8 cellular contexts compared by ENCODE assay signal in genomic region chr4:77158487-77158861, GRCh38. TPM values are rescaled to one million over a fixed set of nuclear protein-coding genes. Genes with fewer than 3 reads are reported as not detected.
A peak's percentile ranks its signal among the peaks of the same experiment; 100 is the strongest.
DNase-seq lines count a peak whose midpoint lies in the region; ATAC-seq and TF ChIP-seq lines count a peak whose summit lies in the region.

No MANE protein-coding gene starts in this region.

- TF ChIP-seq CTCF in HFFc6 (IDR thresholded peaks at IDR 0.05): no peak
- no peak for TF ChIP-seq CTCF in gastroesophageal sphincter (IDR thresholded peaks at IDR 0.05)
- TF ChIP-seq CTCF in smooth muscle cell (IDR thresholded peaks at IDR 0.05; ENCODE audit: borderline replicate concordance, insufficient read depth, poor library complexity, severe bottlenecking): no peak

- no peak for TF ChIP-seq POLR2A in gastroesophageal sphincter (IDR thresholded peaks at IDR 0.05)

- H3F3A ChIP-seq in smooth muscle cell (ENCODE audit: low read depth): peaks cover 7% of the 10 kb centered on the region

- H3K9ac ChIP-seq in smooth muscle cell (ENCODE audit: low read depth): peak overlapping the region; percentile 97

- H3K4me1 ChIP-seq in gastroesophageal sphincter (peaks cover 0 to 38% (median 7%) of the 10 kb centered on the region in 3 donors), smooth muscle cell (ENCODE audit: low read depth) (peaks cover 63% of the 10 kb centered on the region)

- POLR2A ChIA-PET in activated CD4-positive, alpha-beta memory T cell treated with anti-CD3 and anti-CD28 coated beads, Interleukin-2, amount 10 ng/mL, durations not matched to agents 7 days and 5 days (lab: Charles Lee): interaction anchor here (0.6 to 7.1 kb wide), 8 partner anchors 12 to 1010 kb away, joined by 3 to 79 read pairs (median 3); partner anchors contain the start of genes CCNI and NUP54

- H3K36me3 Mint-ChIP-seq in HFFc6 (ENCODE audit: low read depth): peaks cover 22% of the 10 kb centered on the region
- peaks cover 52% of the 10 kb centered on the region for H3K36me3 Mint-ChIP-seq in activated CD4-positive, alpha-beta memory T cell treated with anti-CD3 and anti-CD28 coated beads, Interleukin-2, amount 10 ng/mL, durations not matched to agents 7 days and 5 days (ENCODE audit: low read depth)

- peak overlapping the region; percentile 94 for H3K4me3 Mint-ChIP-seq in HFFc6
- peak overlapping the region; percentile 98 for H3K4me3 Mint-ChIP-seq in activated CD4-positive, alpha-beta memory T cell treated with anti-CD3 and anti-CD28 coated beads, Interleukin-2, amount 10 ng/mL, durations not matched to agents 7 days and 5 days

- peaks cover 52% of the 10 kb centered on the region for H4K20me1 ChIP-seq in smooth muscle cell (ENCODE audit: low read depth)

- H3K27ac Mint-ChIP-seq in HFFc6: peak overlapping the region; percentile 86
- H3K27ac Mint-ChIP-seq in activated CD4-positive, alpha-beta memory T cell treated with anti-CD3 and anti-CD28 coated beads, Interleukin-2, amount 10 ng/mL, durations not matched to agents 7 days and 5 days: no peak overlapping the region

- peak overlapping the region; percentile 53 for H2AFZ ChIP-seq in smooth muscle cell (ENCODE audit: low read depth)

- H3K9me3 Mint-ChIP-seq in HFFc6: no peaks in the 10 kb centered on the region
- no peaks in the 10 kb centered on the region for H3K9me3 Mint-ChIP-seq in activated CD4-positive, alpha-beta memory T cell treated with anti-CD3 and anti-CD28 coated beads, Interleukin-2, amount 10 ng/mL, durations not matched to agents 7 days and 5 days

- no peak for ATAC-seq in gastroesophageal sphincter

- peak overlapping the region; percentile 80 to 98 (median 90) for H3K27ac ChIP-seq in gastroesophageal sphincter
- peak overlapping the region; percentile 97 for H3K27ac ChIP-seq in smooth muscle cell (ENCODE audit: low read depth)

- DNase-seq in HFFc6 (no peak), smooth muscle cell (lab: John Stamatoyannopoulos, UW; ENCODE audit: unreplicated experiment) (no peak), GM19240 (ENCODE audit: insufficient read length, low spot score) (no peak), NCI-H1694 (lab: John Stamatoyannopoulos, UW) (no peak), SW 1271 (lab: John Stamatoyannopoulos, UW) (no peak), NCI-H1417 treated with DMSO at 0.1 percent for 48 hours (lab: John Stamatoyannopoulos, UW) (no peak)
- no peak for DNase-seq in activated CD4-positive, alpha-beta memory T cell treated with anti-CD3 and anti-CD28 coated beads, Interleukin-2, amount 10 ng/mL, durations not matched to agents 7 days and 5 days

- H3K4me1 Mint-ChIP-seq in HFFc6 (ENCODE audit: low read depth): peaks cover 35% of the 10 kb centered on the region
- peaks cover 53% of the 10 kb centered on the region for H3K4me1 Mint-ChIP-seq in activated CD4-positive, alpha-beta memory T cell treated with anti-CD3 and anti-CD28 coated beads, Interleukin-2, amount 10 ng/mL, durations not matched to agents 7 days and 5 days

- CTCF ChIA-PET in activated CD4-positive, alpha-beta memory T cell treated with anti-CD3 and anti-CD28 coated beads, Interleukin-2, amount 10 ng/mL, durations not matched to agents 7 days and 5 days (lab: Charles Lee): interaction anchor here (1.0 to 1.2 kb wide), 2 partner anchors 12 to 45 kb away, joined by 3 read pairs; no protein-coding TSS in a partner anchor

- H3K27me3 Mint-ChIP-seq in HFFc6 (ENCODE audit: insufficient read depth): peaks cover 3% of the 10 kb centered on the region; the same call in 1 of the 2 replicates
- H3K27me3 Mint-ChIP-seq in activated CD4-positive, alpha-beta memory T cell treated with anti-CD3 and anti-CD28 coated beads, Interleukin-2, amount 10 ng/mL, durations not matched to agents 7 days and 5 days: no peaks in the 10 kb centered on the region

- H3K36me3 ChIP-seq in gastroesophageal sphincter (peaks cover 0 to 42% of the 10 kb centered on the region in 2 donors), smooth muscle cell (ENCODE audit: low read depth) (peaks cover 6% of the 10 kb centered on the region)

- H3K4me3 ChIP-seq in gastroesophageal sphincter (peak overlapping the region; percentile 73 to 98), smooth muscle cell (peak overlapping the region; percentile 94)

- H3K4me2 ChIP-seq in smooth muscle cell: peak overlapping the region; percentile 92

- 0 to 6% methylated on average over 5 to 6 of the region's 6 CpGs for WGBS in gastroesophageal sphincter (ENCODE audit: low coverage in 1 of 2), 2 donors
- WGBS in smooth muscle cell (ENCODE audit: low lambda C conversion rate): 15% methylated on average over 6 of the region's 6 CpGs

- peaks cover 42% of the 10 kb centered on the region for H3K79me2 ChIP-seq in smooth muscle cell (ENCODE audit: low read depth)

- no peak for TF ChIP-seq EP300 in gastroesophageal sphincter (IDR thresholded peaks at IDR 0.05)

- H3K27me3 ChIP-seq in gastroesophageal sphincter (no peaks in the 10 kb centered on the region), smooth muscle cell (ENCODE audit: low read depth) (no peaks in the 10 kb centered on the region)

- H3K9me3 ChIP-seq in gastroesophageal sphincter: no peaks in the 10 kb centered on the region
- H3K9me3 ChIP-seq in smooth muscle cell (replicated peaks; ENCODE audit: low read depth): no peaks in the 10 kb centered on the region

RNA-seq across cellular contexts. Expression of gene CCNG2, which starts 1.5 kb away (rescaled TPM):
- total RNA-seq in HFFc6 (2021; fragmentation: NEBNext Ultra II Directional; extraction: Animal tissue kit (Norgen Biotek cat#: 25700)): 10 to 100 TPM; 17.1 to 20.4 (median 19.2) TPM
- 10 to 100 TPM; 48.7 to 50.4 TPM for total RNA-seq in activated CD4-positive, alpha-beta memory T cell treated with anti-CD3 and anti-CD28 coated beads, Interleukin-2, amount 10 ng/mL, durations not matched to agents 7 days and 5 days
- total RNA-seq in gastroesophageal sphincter: 10 to 100 TPM; 19.3 to 27.1 (median 22.4) TPM
- total RNA-seq in smooth muscle cell: 59.2 and 77.4 TPM in 2 replicates
- polyA plus RNA-seq in smooth muscle cell: 50.3 and 59.8 TPM in 2 replicates
